Comparison of ENCODE assay signal across 27 cellular contexts in genomic region chr2:166413255-166413654, GRCh38. TPM values are rescaled to one million over a fixed set of nuclear protein-coding genes. Genes with fewer than 3 reads are reported as not detected.
A peak's percentile ranks its signal among the peaks of the same experiment; 100 is the strongest.
DNase-seq lines count a peak whose midpoint lies in the region; ATAC-seq, FAIRE-seq and TF ChIP-seq lines count a peak whose summit lies in the region.
"Had no signal": no experiment of that assay in that cellular context is flagged by ENCODE, and none has a peak within 500 bp of the region (broad histone marks: within the 10 kb centered on the region; RNA-seq: fewer than 3 reads in every experiment).

No MANE protein-coding gene starts in this region.

- no peaks in the 10 kb centered on the region for H3K36me3 ChIP-seq in ACC112 (ENCODE audit: insufficient read depth, low read length)
- no peaks in the 10 kb centered on the region for H3K36me3 ChIP-seq in brain microvascular endothelial cell (replicated peaks)
- no peaks in the 10 kb centered on the region for H3K36me3 ChIP-seq in kidney (ENCODE audit: control insufficient read depth in 1 of 2, insufficient read depth in 2 of 2, low read length in 2 of 2)

- H3K4me1 Mint-ChIP-seq in HFFc6 (ENCODE audit: low read depth): peaks cover 48% of the 10 kb centered on the region
- H3K4me1 Mint-ChIP-seq in activated T-helper 2 cell treated with anti-CD3 and anti-CD28 coated beads, Interferon-gamma antibody, Interleukin-2, Interleukin-4, amounts not matched to agents 10 μg/mL and 5 μg/mL and 100 μg/mL, durations not matched to agents 14 hours and 24 hours and 36 hours (ENCODE audit: low read depth): no peaks in the 10 kb centered on the region
- H3K4me1 Mint-ChIP-seq: activated naive CD4-positive, alpha-beta T cell treated with anti-CD3 and anti-CD28 coated beads, Interleukin-2, amount 10 ng/mL, durations not matched to agents 7 days and 5 days had no signal

- no peak overlapping the region for H3K4me3 Mint-ChIP-seq in HFFc6
- no peak overlapping the region for H3K4me3 Mint-ChIP-seq in activated T-helper 2 cell treated with anti-CD3 and anti-CD28 coated beads, Interferon-gamma antibody, Interleukin-2, Interleukin-4, amounts not matched to agents 10 μg/mL and 5 μg/mL and 100 μg/mL, durations not matched to agents 14 hours and 24 hours and 36 hours (ENCODE audit: low read depth)
- H3K4me3 Mint-ChIP-seq: activated naive CD4-positive, alpha-beta T cell treated with anti-CD3 and anti-CD28 coated beads, Interleukin-2, amount 10 ng/mL, durations not matched to agents 7 days and 5 days; nephron had no signal

- H3K4me1 ChIP-seq in ACC112 (ENCODE audit: control insufficient read depth, insufficient read depth, low read length, unreplicated experiment) (peaks cover 27% of the 10 kb centered on the region), kidney (ENCODE audit: control insufficient read depth in 1 of 2, insufficient read depth in 1 of 2, low read depth in 1 of 2, low read length in 2 of 2) (no peaks in the 10 kb centered on the region)
- H3K4me1 ChIP-seq: parathyroid adenoma had no signal

- H3K27ac Mint-ChIP-seq in HFFc6: peak overlapping the region; percentile 64
- no peak overlapping the region for H3K27ac Mint-ChIP-seq in activated T-helper 2 cell treated with anti-CD3 and anti-CD28 coated beads, Interferon-gamma antibody, Interleukin-2, Interleukin-4, amounts not matched to agents 10 μg/mL and 5 μg/mL and 100 μg/mL, durations not matched to agents 14 hours and 24 hours and 36 hours
- H3K27ac Mint-ChIP-seq: activated naive CD4-positive, alpha-beta T cell treated with anti-CD3 and anti-CD28 coated beads, Interleukin-2, amount 10 ng/mL, durations not matched to agents 7 days and 5 days; nephron had no signal

- H3K27me3 ChIP-seq in ACC112 (ENCODE audit: insufficient read depth, low read length) (no peaks in the 10 kb centered on the region), brain microvascular endothelial cell (replicated peaks) (no peaks in the 10 kb centered on the region)
- H3K27me3 ChIP-seq: dorsolateral prefrontal cortex had no signal

- no peak overlapping the region for H2AFZ ChIP-seq in ACC112 (ENCODE audit: low read length, unreplicated experiment)
- H2AFZ ChIP-seq: parathyroid adenoma had no signal

- ATAC-seq in GM18909 (IDR thresholded peaks at IDR 0.05; ENCODE audit: poor library complexity, unreplicated experiment): no peak
- ATAC-seq: A549, sciatic nerve had no signal

- TF ChIP-seq CTCF in HFFc6 (IDR thresholded peaks at IDR 0.05) (no peak), brain microvascular endothelial cell (IDR thresholded peaks at IDR 0.05; ENCODE audit: low read depth, low read length, missing control alignments) (no peak), kidney (IDR thresholded peaks at IDR 0.05; ENCODE audit: borderline replicate concordance, extremely low read depth, insufficient read depth) (no peak)

- no peak overlapping the region for H3K9ac ChIP-seq in kidney (ENCODE audit: low read length in 2 of 2)
- H3K9ac ChIP-seq: parathyroid adenoma had no signal

- no peaks in the 10 kb centered on the region for H3K79me2 ChIP-seq in ACC112 (ENCODE audit: control insufficient read depth, insufficient read depth, low read length, unreplicated experiment)
- H3K79me2 ChIP-seq: parathyroid adenoma had no signal

- intact Hi-C loops in activated T-helper 2 cell treated with anti-CD3 and anti-CD28 coated beads, Interferon-gamma antibody, Interleukin-2, Interleukin-4, amounts not matched to agents 10 μg/mL and 5 μg/mL and 100 μg/mL, durations not matched to agents 14 hours and 24 hours and 36 hours (cut with micrococcal nuclease): no loop called here
- intact Hi-C loops in kidney (cut with DNase I): no loop called here

- in situ Hi-C loops in brain microvascular endothelial cell (cut with HindIII; ENCODE audit: low pct_ligation_motif_present, low sequenced_read_pairs): no loop called here

- FAIRE-seq in RCC 7860 (lab: Jason Lieb, UNC): peak; percentile 17
- no peak for FAIRE-seq in kidney (lab: Jason Lieb, UNC)
- FAIRE-seq: A549, endothelial cell of umbilical vein, HTR-8/SVneo had no signal

- no peaks in the 10 kb centered on the region for H3K9me3 ChIP-seq in kidney (ENCODE audit: control insufficient read depth in 1 of 2, low read length in 2 of 2)
- H3K9me3 ChIP-seq: A549 had no signal

- no peaks in the 10 kb centered on the region for H3K27me3 Mint-ChIP-seq in HFFc6 (ENCODE audit: insufficient read depth)
- no peaks in the 10 kb centered on the region for H3K27me3 Mint-ChIP-seq in activated T-helper 2 cell treated with anti-CD3 and anti-CD28 coated beads, Interferon-gamma antibody, Interleukin-2, Interleukin-4, amounts not matched to agents 10 μg/mL and 5 μg/mL and 100 μg/mL, durations not matched to agents 14 hours and 24 hours and 36 hours (ENCODE audit: low read depth)
- H3K27me3 Mint-ChIP-seq: activated naive CD4-positive, alpha-beta T cell treated with anti-CD3 and anti-CD28 coated beads, Interleukin-2, amount 10 ng/mL, durations not matched to agents 7 days and 5 days had no signal

- H3K36me3 Mint-ChIP-seq in HFFc6 (ENCODE audit: low read depth): no peaks in the 10 kb centered on the region
- H3K36me3 Mint-ChIP-seq in activated T-helper 2 cell treated with anti-CD3 and anti-CD28 coated beads, Interferon-gamma antibody, Interleukin-2, Interleukin-4, amounts not matched to agents 10 μg/mL and 5 μg/mL and 100 μg/mL, durations not matched to agents 14 hours and 24 hours and 36 hours (ENCODE audit: low read depth): no peaks in the 10 kb centered on the region
- H3K36me3 Mint-ChIP-seq: activated naive CD4-positive, alpha-beta T cell treated with anti-CD3 and anti-CD28 coated beads, Interleukin-2, amount 10 ng/mL, durations not matched to agents 7 days and 5 days had no signal

- H3K4me3 ChIP-seq in ACC112 (ENCODE audit: low read depth, low read length) (no peak overlapping the region), brain microvascular endothelial cell (ENCODE audit: low read depth, low read length) (no peak overlapping the region), kidney (ENCODE audit: low read length in 2 of 2) (no peak overlapping the region)
- H3K4me3 ChIP-seq: A549, dorsolateral prefrontal cortex had no signal

- H3K27ac ChIP-seq in ACC112 (ENCODE audit: low read depth, low read length) (peak overlapping the region; percentile 93), brain microvascular endothelial cell (peak overlapping the region; percentile 82), kidney (ENCODE audit: low read depth in 2 of 2, low read length in 2 of 2) (no peak overlapping the region)
- H3K27ac ChIP-seq: dorsolateral prefrontal cortex, parathyroid adenoma, RWPE1 had no signal

- DNase-seq in HFFc6 (peak; percentile 3), RCC 7860 (ENCODE audit: low spot score) (no peak), brain microvascular endothelial cell (no peak), kidney (no peak)
- DNase-seq in stimulated activated CD4-positive, alpha-beta T cell treated with anti-CD3 and anti-CD28 coated beads, Interleukin-1b, Interleukin-23, amount 100 ng/mL, for 48 hours: no peak
- no peak for DNase-seq in activated T-helper 2 cell treated with anti-CD3 and anti-CD28 coated beads, Interferon-gamma antibody, Interleukin-2, Interleukin-4, amounts not matched to agents 10 μg/mL and 5 μg/mL and 100 μg/mL, durations not matched to agents 14 hours and 24 hours and 36 hours (ENCODE audit: low spot score)
- DNase-seq: activated CD4-positive, alpha-beta T cell treated with anti-CD3 and anti-CD28 coated beads for 48 hours; activated naive CD4-positive, alpha-beta T cell treated with anti-CD3 and anti-CD28 coated beads, Interleukin-2, amount 10 ng/mL, durations not matched to agents 7 days and 5 days; activated T-cell treated with anti-CD3 and anti-CD28 coated beads, Interleukin-2, amount 50 U/mL, for 48 hours; anterior cingulate cortex; central memory CD4-positive, alpha-beta T cell; dorsolateral prefrontal cortex; hippocampal formation; Karpas-422; NCI-H1105; NCI-H2029 treated with DMSO at 0.1 percent for 48 hours; stimulated activated CD4-positive, alpha-beta T cell treated with anti-CD3 and anti-CD28 coated beads, Interleukin-15, amount 100 ng/mL, for 24 hours; stimulated activated CD8-positive, alpha-beta memory T cell treated with anti-CD3 and anti-CD28 coated beads, Interleukin-4, amount 100 ng/mL, for 48 hours had no signal

- H3K9me3 Mint-ChIP-seq in HFFc6: no peaks in the 10 kb centered on the region
- no peaks in the 10 kb centered on the region for H3K9me3 Mint-ChIP-seq in activated T-helper 2 cell treated with anti-CD3 and anti-CD28 coated beads, Interferon-gamma antibody, Interleukin-2, Interleukin-4, amounts not matched to agents 10 μg/mL and 5 μg/mL and 100 μg/mL, durations not matched to agents 14 hours and 24 hours and 36 hours
- H3K9me3 Mint-ChIP-seq: activated naive CD4-positive, alpha-beta T cell treated with anti-CD3 and anti-CD28 coated beads, Interleukin-2, amount 10 ng/mL, durations not matched to agents 7 days and 5 days; nephron had no signal

RNA-seq across cellular contexts. Expression of gene SCN9A, which starts 37.5 kb away (rescaled TPM):
- total RNA-seq in HFFc6 (2021; fragmentation: NEBNext Ultra II Directional; extraction: Animal tissue kit (Norgen Biotek cat#: 25700)): 10 to 100 TPM; 41.1 to 66.1 (median 55.8) TPM
- 0.16 TPM in 1 of 2 replicates, not detected in the other for total RNA-seq in activated T-helper 2 cell treated with anti-CD3 and anti-CD28 coated beads, Interferon-gamma antibody, Interleukin-2, Interleukin-4, amounts not matched to agents 10 μg/mL and 5 μg/mL and 100 μg/mL, durations not matched to agents 14 hours and 24 hours and 36 hours
- total RNA-seq in kidney: 5.3 TPM
- polyA plus RNA-seq in kidney (ENCODE audit: insufficient read depth, low read depth, low replicate concordance): 0.99 TPM

Comparison
In these comparisons a context has a peak if more than half of its experiments do, and no peak if none do; other contexts are left out.
1. H3K27ac ChIP-seq: peak in ACC112 (single experiment) and brain microvascular endothelial cell (single experiment); none in kidney (0 of 2).